30 cellular contexts compared by ENCODE assay signal in the genomic region with DNA sequence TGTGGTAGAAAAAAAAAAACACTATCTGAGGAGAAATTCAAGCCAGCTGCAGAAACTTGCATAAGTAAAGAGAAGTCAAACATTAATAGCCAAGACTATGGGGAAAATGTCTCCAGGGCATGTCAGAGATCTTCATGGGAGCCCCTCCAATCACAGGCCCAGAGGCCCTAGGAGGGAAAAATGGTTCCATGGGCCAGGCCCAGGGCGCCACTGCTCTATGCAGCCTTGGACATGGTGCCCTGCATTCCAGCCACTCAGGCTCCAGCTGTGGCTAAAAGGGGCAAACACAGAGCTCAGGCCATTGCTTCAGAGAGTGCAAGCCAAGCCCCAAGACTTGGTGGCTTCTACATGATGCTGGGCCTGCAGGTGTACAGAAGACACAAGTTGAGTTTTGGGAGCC.
"Had no signal": no experiment of that assay in that cellular context is flagged by ENCODE, and none has a peak within 500 bp of the region (broad histone marks: within the 10 kb centered on the region; RNA-seq: fewer than 3 reads in every experiment).

No MANE protein-coding gene starts in this region.

- ATAC-seq: activated CD8-positive, alpha-beta T cell treated with anti-CD3 and anti-CD28 coated beads for 36 hours; activated T-helper 17 cell treated with anti-CD3 and anti-CD28 coated beads, Interleukin-2, amount 50 U/mL, for 72 hours; esophagus mucosa; T-helper 17 cell had no signal

- H3K27ac ChIP-seq: adrenal gland, breast epithelium, cardiac muscle cell, colonic mucosa, WERI-Rb-1 had no signal

- H3K4me3 Mint-ChIP-seq: activated B cell treated with CpG ODN at 0.5 μM for 24 hours; activated CD8-positive, alpha-beta T cell treated with anti-CD3 and anti-CD28 coated beads for 36 hours; activated T-cell treated with anti-CD3 and anti-CD28 coated beads, Interleukin-2, amount 50 U/mL, for 4 hours; activated T-helper 17 cell treated with anti-CD3 and anti-CD28 coated beads, Interleukin-2, amount 50 U/mL, for 72 hours; brain; T-helper 17 cell; T-helper 2 cell treated with Interferon-gamma antibody and Interleukin-4, amounts not matched to agents 5 μg/mL and 100 μg/mL, for 36 hours had no signal

- H3K4me3 ChIP-seq: adrenal gland, breast epithelium, cardiac muscle cell, colonic mucosa had no signal

- H3K4me1 Mint-ChIP-seq: activated B cell treated with CpG ODN at 0.5 μM for 24 hours, brain, T-helper 17 cell had no signal

- H3K27me3 ChIP-seq: adrenal gland, breast epithelium, cardiac muscle cell, colonic mucosa had no signal

- H3K4me1 ChIP-seq: adrenal gland, breast epithelium, colonic mucosa had no signal

- H3K27me3 Mint-ChIP-seq: activated B cell treated with CpG ODN at 0.5 μM for 24 hours; activated CD8-positive, alpha-beta T cell treated with anti-CD3 and anti-CD28 coated beads for 36 hours; activated T-helper 17 cell treated with anti-CD3 and anti-CD28 coated beads, Interleukin-2, amount 50 U/mL, for 72 hours; brain; T-helper 17 cell had no signal

- H3K36me3 ChIP-seq: adrenal gland, breast epithelium, cardiac muscle cell, colonic mucosa, WERI-Rb-1 had no signal

- H3K27ac Mint-ChIP-seq: activated B cell treated with CpG ODN at 0.5 μM for 24 hours; activated CD8-positive, alpha-beta T cell treated with anti-CD3 and anti-CD28 coated beads for 36 hours; activated T-helper 17 cell treated with anti-CD3 and anti-CD28 coated beads, Interleukin-2, amount 50 U/mL, for 72 hours; brain; T-helper 17 cell; T-helper 2 cell treated with Interferon-gamma antibody and Interleukin-4, amounts not matched to agents 5 μg/mL and 100 μg/mL, for 36 hours had no signal

- DNase-seq: activated B cell treated with CpG ODN at 0.5 μM for 24 hours; activated CD4-positive, alpha-beta T cell treated with anti-CD3 and anti-CD28 coated beads for 48 hours; activated CD4-positive, alpha-beta T cell treated with anti-CD3 and anti-CD28 coated beads, Interleukin-2, amount 50 U/mL, for 1 hour; activated CD4-positive, alpha-beta T cell treated with anti-CD3 and anti-CD28 coated beads, Interleukin-2, amount 50 U/mL, for 48 hours; activated CD8-positive, alpha-beta memory T cell treated with anti-CD3 and anti-CD28 coated beads for 24 hours; activated CD8-positive, alpha-beta T cell treated with anti-CD3 and anti-CD28 coated beads for 36 hours; activated effector memory CD4-positive, alpha-beta T cell treated with Interleukin-2 at 50 U/mL for 16 hours; activated gamma-delta T cell treated with Interleukin-2 at 50 U/mL for 16 hours; activated naive CD4-positive, alpha-beta T cell treated with anti-CD3 and anti-CD28 coated beads, Interleukin-2, amount 50 U/mL, for 16 hours; activated naive CD4-positive, alpha-beta T cell treated with Interleukin-2 at 50 U/mL for 16 hours; activated T-cell treated with anti-CD3 and anti-CD28 coated beads, Interleukin-2, amount 50 U/mL, for 4 hours; adrenal gland; amygdala; aorta; central memory CD4-positive, alpha-beta T cell; cerebellar nuclear complex; colonic mucosa; effector CD8-positive, alpha-beta T cell; foreskin fibroblast; head of caudate nucleus; T-helper 1 cell; T-helper 17 cell; T1000; WERI-Rb-1 had no signal

- H3K9me3 ChIP-seq: adrenal gland, breast epithelium, colonic mucosa had no signal
